18 cellular contexts compared by ENCODE assay signal in genomic region chr3:112346491-112347122, GRCh38. TPM values are rescaled to one million over a fixed set of nuclear protein-coding genes. Genes with fewer than 3 reads are reported as not detected.
DNase-seq lines count a peak whose midpoint lies in the region; ATAC-seq and TF ChIP-seq lines count a peak whose summit lies in the region.
"Had no signal": no experiment of that assay in that cellular context is flagged by ENCODE, and none has a peak within 500 bp of the region (broad histone marks: within the 10 kb centered on the region; RNA-seq: fewer than 3 reads in every experiment).

No MANE protein-coding gene starts in this region.

- H3K27ac Mint-ChIP-seq in activated CD4-positive, alpha-beta memory T cell treated with anti-CD3 and anti-CD28 coated beads for 36 hours: peak overlapping the region; percentile 4
- no peak overlapping the region for H3K27ac Mint-ChIP-seq in activated CD4-positive, alpha-beta memory T cell treated with anti-CD3 and anti-CD28 coated beads, Interleukin-2, amount 10 ng/mL, durations not matched to agents 7 days and 5 days

- H3K36me3 Mint-ChIP-seq in activated CD4-positive, alpha-beta memory T cell treated with anti-CD3 and anti-CD28 coated beads for 36 hours: peaks cover 78% of the 10 kb centered on the region
- H3K36me3 Mint-ChIP-seq in activated CD4-positive, alpha-beta memory T cell treated with anti-CD3 and anti-CD28 coated beads, Interleukin-2, amount 10 ng/mL, durations not matched to agents 7 days and 5 days (ENCODE audit: low read depth): peaks cover 69% of the 10 kb centered on the region

- peaks cover 0 to 6% of the 10 kb centered on the region in 2 donors for H3K4me1 ChIP-seq in ascending aorta

- H3K36me3 ChIP-seq in ascending aorta: peaks cover 25 to 53% of the 10 kb centered on the region in 2 donors
- H3K36me3 ChIP-seq: BLaER1 treated with 17β-estradiol and CSF1 and Interleukin-3, amounts not matched to agents 10 nM and 100 nM had no signal

- H3K4me3 ChIP-seq in GM12865 (ENCODE audit: low read depth, low read length) (no peak overlapping the region), ascending aorta (no peak overlapping the region)
- H3K4me3 ChIP-seq: BLaER1 treated with 17β-estradiol and CSF1 and Interleukin-3, amounts not matched to agents 10 nM and 100 nM had no signal

- H3K4me3 Mint-ChIP-seq in activated CD4-positive, alpha-beta memory T cell treated with anti-CD3 and anti-CD28 coated beads for 36 hours: no peak overlapping the region
- no peak overlapping the region for H3K4me3 Mint-ChIP-seq in activated CD4-positive, alpha-beta memory T cell treated with anti-CD3 and anti-CD28 coated beads, Interleukin-2, amount 10 ng/mL, durations not matched to agents 7 days and 5 days
- H3K4me3 Mint-ChIP-seq: CD8-positive, alpha-beta memory T cell had no signal

- POLR2A ChIA-PET in activated CD4-positive, alpha-beta memory T cell treated with anti-CD3 and anti-CD28 coated beads for 36 hours (lab: Charles Lee): no interaction called here
- POLR2A ChIA-PET in activated CD4-positive, alpha-beta memory T cell treated with anti-CD3 and anti-CD28 coated beads, Interleukin-2, amount 10 ng/mL, durations not matched to agents 7 days and 5 days (lab: Charles Lee): no interaction called here

- H3K27me3 ChIP-seq in ascending aorta: no peaks in the 10 kb centered on the region
- H3K27me3 ChIP-seq: BLaER1 treated with 17β-estradiol and CSF1 and Interleukin-3, amounts not matched to agents 10 nM and 100 nM had no signal

- H3K9me3 Mint-ChIP-seq in activated CD4-positive, alpha-beta memory T cell treated with anti-CD3 and anti-CD28 coated beads for 36 hours: peaks cover 2% of the 10 kb centered on the region
- H3K9me3 Mint-ChIP-seq in activated CD4-positive, alpha-beta memory T cell treated with anti-CD3 and anti-CD28 coated beads, Interleukin-2, amount 10 ng/mL, durations not matched to agents 7 days and 5 days: peaks cover 8% of the 10 kb centered on the region

- CTCF ChIA-PET in activated CD4-positive, alpha-beta memory T cell treated with anti-CD3 and anti-CD28 coated beads for 36 hours (lab: Charles Lee): interaction anchor here (1.2 kb wide), 1 partner anchor 13 kb away, joined by 4 read pairs; the partner anchor contains the start of gene CD200
- CTCF ChIA-PET in activated CD4-positive, alpha-beta memory T cell treated with anti-CD3 and anti-CD28 coated beads, Interleukin-2, amount 10 ng/mL, durations not matched to agents 7 days and 5 days (lab: Charles Lee): interaction anchor here (1.0 kb wide), 1 partner anchor 14 kb away, joined by 4 read pairs; the partner anchor contains the start of gene CD200

- H3K4me1 Mint-ChIP-seq in activated CD4-positive, alpha-beta memory T cell treated with anti-CD3 and anti-CD28 coated beads for 36 hours (ENCODE audit: low read depth): peaks cover 53% of the 10 kb centered on the region
- peaks cover 15% of the 10 kb centered on the region for H3K4me1 Mint-ChIP-seq in activated CD4-positive, alpha-beta memory T cell treated with anti-CD3 and anti-CD28 coated beads, Interleukin-2, amount 10 ng/mL, durations not matched to agents 7 days and 5 days

- H3K9me3 ChIP-seq in ascending aorta: no peaks in the 10 kb centered on the region

- peak overlapping the region; percentile 19 to 29 for H3K27ac ChIP-seq in ascending aorta
- H3K27ac ChIP-seq: BLaER1 treated with 17β-estradiol and CSF1 and Interleukin-3, amounts not matched to agents 10 nM and 100 nM had no signal

- TF ChIP-seq CTCF in GM12865 (IDR thresholded peaks at IDR 0.05; ENCODE audit: insufficient read depth, low read depth, low read length, missing control alignments) (no peak), ascending aorta (IDR thresholded peaks at IDR 0.05) (no peak)

- no peak for DNase-seq in activated CD4-positive, alpha-beta memory T cell treated with anti-CD3 and anti-CD28 coated beads for 36 hours
- no peak for DNase-seq in activated CD4-positive, alpha-beta memory T cell treated with anti-CD3 and anti-CD28 coated beads, Interleukin-2, amount 10 ng/mL, durations not matched to agents 7 days and 5 days
- DNase-seq in GM12865 (ENCODE audit: low read depth) (peak; percentile 43), ascending aorta (ENCODE audit: low spot score in 2 of 2) (no peak), NCI-H1105 (lab: John Stamatoyannopoulos, UW) (no peak), cerebellum (ENCODE audit: low spot score) (no peak)
- DNase-seq: CD8-positive, alpha-beta memory T cell; DMS79 treated with DMSO at 0.1 percent for 48 hours; NCI-H1092; NCI-H2081 treated with DMSO at 0.1 percent for 48 hours; NCI-H510A treated with DMSO at 0.1 percent for 48 hours; NCI-H82 had no signal

- intact Hi-C loops in activated CD4-positive, alpha-beta memory T cell treated with anti-CD3 and anti-CD28 coated beads for 36 hours (cut with micrococcal nuclease): no loop called here
- intact Hi-C loops in ascending aorta (cut with DNase I): no loop called here

- peak; percentile 41 for ATAC-seq in HG02798 (IDR thresholded peaks at IDR 0.05; ENCODE audit: poor library complexity, unreplicated experiment)
- ATAC-seq in GM18858 (IDR thresholded peaks at IDR 0.05; ENCODE audit: unreplicated experiment): no peak

- H3K27me3 Mint-ChIP-seq in activated CD4-positive, alpha-beta memory T cell treated with anti-CD3 and anti-CD28 coated beads for 36 hours: no peaks in the 10 kb centered on the region
- H3K27me3 Mint-ChIP-seq in activated CD4-positive, alpha-beta memory T cell treated with anti-CD3 and anti-CD28 coated beads, Interleukin-2, amount 10 ng/mL, durations not matched to agents 7 days and 5 days: no peaks in the 10 kb centered on the region

RNA-seq across cellular contexts. Expression of gene CD200, which starts 13.7 kb away (rescaled TPM):
- 10 to 100 TPM; 34.2 to 34.5 TPM for total RNA-seq in activated CD4-positive, alpha-beta memory T cell treated with anti-CD3 and anti-CD28 coated beads for 36 hours
- total RNA-seq in activated CD4-positive, alpha-beta memory T cell treated with anti-CD3 and anti-CD28 coated beads, Interleukin-2, amount 10 ng/mL, durations not matched to agents 7 days and 5 days: 1 to 10 TPM; 9.1 to 9.2 TPM
- total RNA-seq in ascending aorta (3.6 TPM), cerebellum (49.4 TPM)
- total RNA-seq: A172, G401, MCF 10A had no signal

RNA-seq across cellular contexts. Expression of gene SLC9C1, which starts 52.6 kb away (rescaled TPM):
- total RNA-seq in activated CD4-positive, alpha-beta memory T cell treated with anti-CD3 and anti-CD28 coated beads for 36 hours: not detected
- total RNA-seq in activated CD4-positive, alpha-beta memory T cell treated with anti-CD3 and anti-CD28 coated beads, Interleukin-2, amount 10 ng/mL, durations not matched to agents 7 days and 5 days: not detected
- total RNA-seq in ascending aorta (0.32 TPM), cerebellum (0.45 TPM)
- total RNA-seq: A172; CD8-positive, alpha-beta memory T cell; G401; MCF 10A had no signal
